In the genomic region with DNA sequence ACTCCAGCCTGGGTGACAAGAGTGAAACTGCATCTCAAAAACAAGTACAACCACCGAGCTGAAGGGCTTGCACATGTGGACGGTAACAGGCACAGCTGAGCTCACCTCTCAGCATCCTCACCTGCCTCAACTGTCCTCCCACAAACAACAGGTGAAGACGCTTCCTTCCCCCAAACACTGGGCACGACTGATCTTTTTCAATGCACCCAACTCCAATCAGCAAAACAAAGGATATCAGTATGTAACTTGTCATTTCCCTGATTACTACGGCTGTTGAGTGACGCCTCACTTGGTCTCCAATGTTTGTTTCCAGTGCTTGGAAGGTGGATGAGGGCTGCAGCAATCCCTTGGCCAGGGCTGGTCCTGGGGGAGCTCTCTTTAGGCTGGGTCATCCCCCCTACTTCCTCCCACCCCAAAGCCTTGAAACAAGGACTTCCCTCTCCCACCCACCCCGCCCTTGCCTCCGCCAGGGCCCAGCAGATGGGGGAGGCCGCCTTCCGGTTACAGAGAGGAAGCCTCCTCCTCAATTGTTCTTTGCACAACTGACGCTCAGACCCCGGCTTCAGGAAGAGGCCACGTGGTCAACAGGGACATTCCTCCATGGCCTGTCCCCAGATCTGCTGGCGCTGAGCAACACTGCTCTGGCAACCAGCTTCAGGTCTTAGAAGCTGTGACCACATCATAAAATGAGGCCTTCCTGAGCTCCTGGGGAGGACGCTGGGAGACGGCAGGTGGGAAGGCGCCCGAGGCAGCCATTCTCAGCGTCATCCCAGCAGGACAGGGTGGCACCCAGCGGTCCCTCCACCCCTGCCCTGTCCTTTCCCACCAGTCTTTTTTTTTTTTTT, we compare ENCODE assay signal across 9 cellular contexts. TPM values are rescaled to one million over a fixed set of nuclear protein-coding genes. Genes with fewer than 3 reads are reported as not detected.
A peak's percentile ranks its signal among the peaks of the same experiment; 100 is the strongest.
DNase-seq lines count a peak whose midpoint lies in the region; ATAC-seq and TF ChIP-seq lines count a peak whose summit lies in the region.
"Had no signal": no experiment of that assay in that cellular context is flagged by ENCODE, and none has a peak within 500 bp of the region (broad histone marks: within the 10 kb centered on the region; RNA-seq: fewer than 3 reads in every experiment).

No MANE protein-coding gene starts in this region.

- no peaks in the 10 kb centered on the region for H3K36me3 ChIP-seq in esophagus muscularis mucosa
- H3K36me3 ChIP-seq in gastrocnemius medialis, result no peaks in the 10 kb centered on the region

- TF ChIP-seq EP300 in esophagus muscularis mucosa (IDR thresholded peaks at IDR 0.05), result no peak

- H3K4me3 ChIP-seq in esophagus muscularis mucosa (peak overlapping the region in 1 of 4 donors; percentile 10), gastrocnemius medialis (peak overlapping the region in 1 of 4 donors; percentile 19)

- TF ChIP-seq CTCF in GM13976 (IDR thresholded peaks at IDR 0.05; ENCODE audit: borderline replicate concordance, control extremely low read depth, extremely low read depth, insufficient read depth, missing control alignments), result no peak
- TF ChIP-seq CTCF in esophagus muscularis mucosa (IDR thresholded peaks at IDR 0.05), result no peak
- TF ChIP-seq CTCF in gastrocnemius medialis (IDR thresholded peaks at IDR 0.05 in 4 of 5, conservative IDR thresholded peaks at IDR 0.05 in 1 of 5), result no peak

- ATAC-seq in gastrocnemius medialis, result peak; percentile 18 to 21
- no peak for ATAC-seq in HG02852 (IDR thresholded peaks at IDR 0.05; ENCODE audit: unreplicated experiment)
- ATAC-seq in HG03469 (IDR thresholded peaks at IDR 0.05; ENCODE audit: unreplicated experiment), result no peak
- ATAC-seq in HG03097 (IDR thresholded peaks at IDR 0.05; ENCODE audit: low FRiP score, unreplicated experiment), result no peak
- ATAC-seq: HCT116 had no signal

- H3K9me3 ChIP-seq in esophagus muscularis mucosa, result no peaks in the 10 kb centered on the region
- no peaks in the 10 kb centered on the region for H3K9me3 ChIP-seq in gastrocnemius medialis

- WGBS in esophagus muscularis mucosa, result 74% methylated on average over 16 of the region's 20 CpGs

- in situ Hi-C loops in GM13976 (cut with MboI; ENCODE audit: low sequenced_read_pairs, unreplicated experiment) (no loop called here), gastrocnemius medialis (cut with MboI; ENCODE audit: low sequenced_read_pairs in 4 of 4) (no loop called here)

- no peak for TF ChIP-seq POLR2A in esophagus muscularis mucosa (IDR thresholded peaks at IDR 0.05; ENCODE audit: low read depth)
- TF ChIP-seq POLR2A in gastrocnemius medialis (IDR thresholded peaks at IDR 0.05), result peak; percentile 8 to 25

- H3K4me1 ChIP-seq in esophagus muscularis mucosa (peaks cover 15 to 75% (median 40%) of the 10 kb centered on the region in 4 donors), gastrocnemius medialis (peaks cover 79 to 89% of the 10 kb centered on the region in 2 donors)

- peaks cover 0 to 12% (median 0%) of the 10 kb centered on the region in 4 donors for H3K27me3 ChIP-seq in esophagus muscularis mucosa
- no peaks in the 10 kb centered on the region for H3K27me3 ChIP-seq in gastrocnemius medialis

- peak overlapping the region; percentile 61 to 72 (median 67) for H3K27ac ChIP-seq in esophagus muscularis mucosa (replicated peaks in 1 of 4)
- H3K27ac ChIP-seq in gastrocnemius medialis, result peak overlapping the region; percentile 94 to 100 (median 98)

- peak; percentile 79 for DNase-seq in GM13976 (ENCODE audit: low spot score)
- peak in 3 of 5 experiments; percentile 37 to 79 (median 42) for DNase-seq in T-helper 2 cell
- no peak for DNase-seq in esophagus muscularis mucosa (ENCODE audit: extremely low spot score)
- DNase-seq in gastrocnemius medialis, result peak; percentile 74 to 82
- DNase-seq in iPS-NIHi11 (ENCODE audit: low spot score), result no peak

- intact Hi-C loops in esophagus muscularis mucosa (cut with DNase I), result no loop called here
- intact Hi-C loops in gastrocnemius medialis (cut with DNase I; ENCODE audit: low total_unique reads), result no loop called here

RNA-seq across cellular contexts. Expression of a gene that starts 5.9 kb away (rescaled TPM):
- total RNA-seq in esophagus muscularis mucosa, result 1 to 10 TPM; 1.7 to 4.0 (median 3.3) TPM
- total RNA-seq in gastrocnemius medialis, result 10 to 100 TPM in 2 of 4 donors, 1 to 10 TPM in 2; 3.6 to 16.0 (median 10.1) TPM

RNA-seq across cellular contexts. Expression of a gene that starts 19.1 kb away (rescaled TPM):
- total RNA-seq in esophagus muscularis mucosa, result 10 to 100 TPM; 11.4 to 22.5 (median 14.4) TPM
- total RNA-seq in gastrocnemius medialis, result 100 to 1,000 TPM; 110 to 395 (median 184) TPM

Comparison
In these comparisons a context has a peak if more than half of its experiments do, and no peak if none do; other contexts are left out.
1. DNase-seq: peak in GM13976 (single experiment), T-helper 2 cell (3 of 5) and gastrocnemius medialis (2 of 2); none in esophagus muscularis mucosa (single experiment) and iPS-NIHi11 (single experiment).
2. ATAC-seq: peak in gastrocnemius medialis (2 of 2); none in HG02852 (single experiment), HG03469 (single experiment) and HG03097 (single experiment).
3. RNA of a gene that starts 19.1 kb away (total RNA-seq): 110 to 395 TPM in gastrocnemius medialis; 11.4 to 22.5 TPM in esophagus muscularis mucosa; every median in the first group is over 4 times any median in the second.